Comparison of ENCODE assay signal across 14 cellular contexts in the genomic region with DNA sequence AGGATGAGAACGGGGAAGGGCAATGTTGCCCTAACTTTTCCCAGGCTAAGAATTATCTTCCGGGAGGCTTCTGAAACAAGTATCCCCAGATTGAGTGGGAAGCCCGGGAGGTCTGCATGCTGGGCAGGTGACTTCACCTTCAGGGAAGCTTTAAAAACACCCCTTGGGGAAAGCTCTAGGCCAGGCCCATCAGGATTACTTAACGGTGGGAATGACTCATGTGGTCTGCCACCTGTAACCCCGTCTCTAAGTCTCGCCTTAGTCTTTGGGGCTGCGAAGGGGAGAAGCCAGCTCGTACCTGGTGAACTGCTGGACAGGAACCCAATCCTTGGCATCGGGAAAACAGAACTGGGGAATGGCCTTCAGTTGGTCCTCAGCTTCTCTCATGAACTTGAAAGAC.
DNase-seq lines count a peak whose midpoint lies in the region; TF ChIP-seq lines count a peak whose summit lies in the region.
"Had no signal": no experiment of that assay in that cellular context is flagged by ENCODE, and none has a peak within 500 bp of the region (broad histone marks: within the 10 kb centered on the region; RNA-seq: fewer than 3 reads in every experiment).

No MANE protein-coding gene starts in this region.

- H3K4me3 ChIP-seq in PC-9 (no peak overlapping the region), endodermal cell (ENCODE audit: low read length) (no peak overlapping the region), foreskin fibroblast (ENCODE audit: low read depth in 1 of 2, low read length in 2 of 2) (no peak overlapping the region), vagina (no peak overlapping the region)
- H3K4me3 ChIP-seq: A549, GM23338 had no signal

- no TSS peak for BruUV-seq in PC-9 (replicated peaks; lab: Mats Ljungman, UMichigan)

- CTCF ChIA-PET in PC-9 (lab: Charles Lee), result no interaction called here

- peak overlapping the region; percentile 39 for H3K27ac Mint-ChIP-seq in endodermal cell
- H3K27ac Mint-ChIP-seq: CD4-positive, alpha-beta memory T cell; GM23338 had no signal

- WGBS in endodermal cell (ENCODE audit: insufficient coverage in 1 of 2, insufficient read length in 1 of 2), 2 experiments, result 90 to 95% methylated on average over 7 to 9 of the region's 9 CpGs

- no peaks in the 10 kb centered on the region for H3K27me3 Mint-ChIP-seq in endodermal cell (ENCODE audit: insufficient read depth)

- TF ChIP-seq POLR2A in vagina (IDR thresholded peaks at IDR 0.05), result no peak

- no peak overlapping the region for H2AFZ ChIP-seq in PC-9
- H2AFZ ChIP-seq: GM23338 had no signal

- H3K79me2 ChIP-seq in PC-9 (ENCODE audit: low read depth), result no peaks in the 10 kb centered on the region

- H3F3A ChIP-seq in PC-9 (ENCODE audit: insufficient read depth, low read depth), result peaks cover 27% of the 10 kb centered on the region

- DNase-seq in PC-9, result peak; percentile 37 to 88
- DNase-seq in endodermal cell, result no peak
- peak; percentile 67 for DNase-seq in kidney tubule cell (ENCODE audit: low spot score)
- no peak for DNase-seq in DMS53 (lab: John Stamatoyannopoulos, UW)
- DNase-seq in foreskin fibroblast, result no peak
- DNase-seq in vagina (ENCODE audit: extremely low spot score in 2 of 2), result no peak
- DNase-seq: BE2C; CD4-positive, alpha-beta memory T cell; DMS79 treated with DMSO at 0.1 percent for 48 hours; EL had no signal

- no peaks in the 10 kb centered on the region for H3K9me2 ChIP-seq in PC-9 (ENCODE audit: insufficient read depth)

- H3K4me3 Mint-ChIP-seq in endodermal cell, result no peak overlapping the region
- H3K4me3 Mint-ChIP-seq: CD4-positive, alpha-beta memory T cell; GM23338 had no signal

- TF ChIP-seq CTCF in PC-9 (conservative IDR thresholded peaks at IDR 0.05), result no peak
- no peak for TF ChIP-seq CTCF in endodermal cell (conservative IDR thresholded peaks at IDR 0.05)
- TF ChIP-seq CTCF in foreskin fibroblast (IDR thresholded peaks at IDR 0.05; ENCODE audit: low read depth, low read length), result no peak
- no peak for TF ChIP-seq CTCF in vagina (IDR thresholded peaks at IDR 0.05)

- no peaks in the 10 kb centered on the region for H3K9me3 Mint-ChIP-seq in endodermal cell
- H3K9me3 Mint-ChIP-seq: CD4-positive, alpha-beta memory T cell; GM23338 had no signal

- no peaks in the 10 kb centered on the region for H3K36me3 ChIP-seq in PC-9 (ENCODE audit: low read depth)
- peaks cover 31% of the 10 kb centered on the region for H3K36me3 ChIP-seq in endodermal cell (ENCODE audit: control insufficient read depth, insufficient read depth, low read length)
- peaks cover 0 to 18% of the 10 kb centered on the region in 2 donors for H3K36me3 ChIP-seq in vagina
- H3K36me3 ChIP-seq: BE2C had no signal

- H3K9ac ChIP-seq in endodermal cell (ENCODE audit: extremely low read depth, low read length, poor library complexity, severe bottlenecking), result no peak overlapping the region

- no peaks in the 10 kb centered on the region for H3K4me1 Mint-ChIP-seq in endodermal cell
- H3K4me1 Mint-ChIP-seq: CD4-positive, alpha-beta memory T cell had no signal

- H3K9me3 ChIP-seq in PC-9 (ENCODE audit: insufficient read depth, low read depth) (no peaks in the 10 kb centered on the region), endodermal cell (ENCODE audit: control insufficient read depth, low read length) (no peaks in the 10 kb centered on the region), vagina (no peaks in the 10 kb centered on the region)
- H3K9me3 ChIP-seq: A549, BE2C had no signal

- peaks cover 42% of the 10 kb centered on the region for H3K4me1 ChIP-seq in PC-9 (replicated peaks; ENCODE audit: insufficient read depth)
- H3K4me1 ChIP-seq in endodermal cell (ENCODE audit: control insufficient read depth, insufficient read depth, low read length), result no peaks in the 10 kb centered on the region
- no peaks in the 10 kb centered on the region for H3K4me1 ChIP-seq in vagina
- H3K4me1 ChIP-seq: BE2C had no signal

- intact Hi-C loops in PC-9 (cut with micrococcal nuclease; ENCODE audit: unreplicated experiment), result no loop called here
- intact Hi-C loops in vagina (cut with DNase I), result no loop called here

- peak overlapping the region; percentile 57 for H3K4me2 ChIP-seq in PC-9
- H3K4me2 ChIP-seq: A549, GM23338 had no signal

- POLR2A ChIA-PET in PC-9 (lab: Charles Lee; ENCODE audit: unreplicated experiment), result no interaction called here

- no peaks in the 10 kb centered on the region for H4K20me1 ChIP-seq in PC-9 (ENCODE audit: insufficient read depth)

- peaks cover 43% of the 10 kb centered on the region for H3K36me3 Mint-ChIP-seq in endodermal cell (ENCODE audit: low read depth)
- H3K36me3 Mint-ChIP-seq: CD4-positive, alpha-beta memory T cell had no signal

- H3K27me3 ChIP-seq in PC-9 (ENCODE audit: insufficient read depth, low read depth), result no peaks in the 10 kb centered on the region
- H3K27me3 ChIP-seq in endodermal cell (ENCODE audit: control insufficient read depth, insufficient read depth, low read length, poor library complexity, severe bottlenecking), result no peaks in the 10 kb centered on the region
- no peaks in the 10 kb centered on the region for H3K27me3 ChIP-seq in vagina
- H3K27me3 ChIP-seq: BE2C had no signal

- H3K27ac ChIP-seq in PC-9 (peak overlapping the region; percentile 11; the same call in 1 of the 2 replicates), endodermal cell (ENCODE audit: low read depth, low read length) (no peak overlapping the region), vagina (no peak overlapping the region)
- H3K27ac ChIP-seq: A549, C4-2B, HL-60 had no signal

Comparison
In these comparisons a context has a peak if more than half of its experiments do, and no peak if none do; other contexts are left out.
1. DNase-seq: peak in PC-9 (2 of 2) and kidney tubule cell (single experiment); none in endodermal cell (single experiment), DMS53 (single experiment), foreskin fibroblast (0 of 2) and vagina (0 of 2).